ENCODE assay signal across 18 cellular contexts in the genomic region with DNA sequence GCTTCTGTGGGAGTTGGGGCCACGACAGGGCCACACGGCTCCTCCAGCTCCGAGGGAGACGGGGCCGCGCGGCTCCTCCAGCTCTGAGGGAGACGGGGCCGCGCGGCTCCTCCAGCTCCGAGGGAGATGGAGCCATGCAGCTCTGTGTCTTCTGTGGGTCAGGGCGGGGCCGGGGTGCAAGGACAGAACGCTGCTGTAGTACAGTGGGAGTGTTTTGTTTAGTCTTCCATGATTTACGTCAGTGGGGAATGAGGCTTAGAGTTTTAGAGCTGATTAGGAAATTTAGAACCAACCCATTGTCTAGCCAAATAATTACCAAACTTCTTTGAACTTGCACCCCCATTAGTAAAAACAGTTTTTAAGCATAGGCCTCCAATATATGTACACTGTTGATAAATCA.
"Had no signal": no experiment of that assay in that cellular context is flagged by ENCODE, and none has a peak within 500 bp of the region (broad histone marks: within the 10 kb centered on the region; RNA-seq: fewer than 3 reads in every experiment).

No MANE protein-coding gene starts in this region.

- H3K4me1 ChIP-seq: right atrium auricular region, tibial artery, uterus had no signal

- H3K27me3 ChIP-seq: gastroesophageal sphincter, right atrium auricular region, tibial artery, upper lobe of left lung, uterus had no signal

- H3K27me3 Mint-ChIP-seq: memory B cell; naive B cell; stimulated activated naive CD8-positive, alpha-beta T cell treated with anti-CD3 and anti-CD28 coated beads, Interleukin-15, Interleukin-2, amounts not matched to agents 100 ng/mL and 50 ng/mL, for 24 hours had no signal

- DNase-seq: effector CD4-positive, alpha-beta T cell; glutamatergic neuron; islet precursor cell; midbrain; naive B cell; stimulated activated CD4-positive, alpha-beta T cell treated with anti-CD3 and anti-CD28 coated beads, Interleukin-4, amount 100 ng/mL, for 1 hour; stimulated activated CD8-positive, alpha-beta memory T cell treated with anti-CD3 and anti-CD28 coated beads, Interleukin-4, amount 100 ng/mL, for 48 hours; tibial artery; upper lobe of left lung; uterus had no signal

- H3K4me3 Mint-ChIP-seq: memory B cell; naive B cell; neural crest cell; stimulated activated effector memory CD8-positive, alpha-beta T cell treated with anti-CD3 and anti-CD28 coated beads, Interleukin-12 subunit alpha, Interleukin-12 subunit beta, amount 100 ng/mL, for 72 hours; stimulated activated naive CD8-positive, alpha-beta T cell treated with anti-CD3 and anti-CD28 coated beads, Interleukin-15, Interleukin-2, amounts not matched to agents 100 ng/mL and 50 ng/mL, for 24 hours had no signal

- H3K4me3 ChIP-seq: coronary artery, gastroesophageal sphincter, right atrium auricular region, smooth muscle cell, tibial artery, upper lobe of left lung, uterus had no signal

- H3K27ac ChIP-seq: coronary artery, gastroesophageal sphincter, right atrium auricular region, tibial artery, upper lobe of left lung, uterus had no signal

- H3K27ac Mint-ChIP-seq: memory B cell; naive B cell; stimulated activated naive CD8-positive, alpha-beta T cell treated with anti-CD3 and anti-CD28 coated beads, Interleukin-15, Interleukin-2, amounts not matched to agents 100 ng/mL and 50 ng/mL, for 24 hours had no signal

- H3K4me1 Mint-ChIP-seq: memory B cell; naive B cell; neural crest cell; stimulated activated effector memory CD8-positive, alpha-beta T cell treated with anti-CD3 and anti-CD28 coated beads, Interleukin-12 subunit alpha, Interleukin-12 subunit beta, amount 100 ng/mL, for 72 hours had no signal

- H3K9me3 ChIP-seq: gastroesophageal sphincter, right atrium auricular region, tibial artery, upper lobe of left lung, uterus had no signal

- H3K9me3 Mint-ChIP-seq: memory B cell; naive B cell; neural crest cell; stimulated activated effector memory CD8-positive, alpha-beta T cell treated with anti-CD3 and anti-CD28 coated beads, Interleukin-12 subunit alpha, Interleukin-12 subunit beta, amount 100 ng/mL, for 72 hours; stimulated activated naive CD8-positive, alpha-beta T cell treated with anti-CD3 and anti-CD28 coated beads, Interleukin-15, Interleukin-2, amounts not matched to agents 100 ng/mL and 50 ng/mL, for 24 hours had no signal

- ATAC-seq: gastroesophageal sphincter; stimulated activated effector memory CD8-positive, alpha-beta T cell treated with anti-CD3 and anti-CD28 coated beads, Interleukin-12 subunit alpha, Interleukin-12 subunit beta, amount 100 ng/mL, for 72 hours had no signal

- H3K36me3 ChIP-seq: uterus had no signal
